Comparison of ENCODE assay signal across 11 cellular contexts in the genomic region with DNA sequence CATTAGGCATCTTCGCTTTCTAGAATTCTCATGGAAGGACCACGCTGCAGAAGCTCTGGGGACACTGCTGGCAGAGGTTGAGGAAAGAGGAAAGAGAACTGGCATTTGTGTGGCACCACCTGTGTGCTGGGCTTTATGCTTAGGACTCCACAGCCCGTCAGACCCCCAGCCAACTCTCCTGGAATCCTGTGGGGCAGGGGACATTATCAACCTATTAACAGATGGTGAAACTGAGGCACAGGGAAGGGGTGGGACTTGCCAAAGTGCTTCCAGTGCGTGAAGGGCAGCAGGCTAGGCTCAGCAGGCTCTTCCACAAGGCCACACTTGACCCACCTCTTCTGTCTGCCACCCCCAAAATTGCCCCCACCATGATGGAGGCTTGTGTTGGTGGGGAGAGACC. TPM values are rescaled to one million over a fixed set of nuclear protein-coding genes. Genes with fewer than 3 reads are reported as not detected.
DNase-seq lines count a peak whose midpoint lies in the region; ATAC-seq and TF ChIP-seq lines count a peak whose summit lies in the region.
"Had no signal": no experiment of that assay in that cellular context is flagged by ENCODE, and none has a peak within 500 bp of the region (broad histone marks: within the 10 kb centered on the region; RNA-seq: fewer than 3 reads in every experiment).

No MANE protein-coding gene starts in this region.

- no peak overlapping the region for H3K9ac ChIP-seq in trophoblast cell (ENCODE audit: low read length)

- no peak overlapping the region for H3K14ac ChIP-seq in trophoblast cell (ENCODE audit: low read length)

- CTCF ChIA-PET in AG04450 (lab: Charles Lee) = interaction anchor here (1.1 to 1.9 kb wide), 3 partner anchors 24 to 69 kb away, joined by 3 to 8 read pairs (median 4); no protein-coding TSS in a partner anchor

- H4K12ac ChIP-seq in trophoblast cell (ENCODE audit: low read depth, low read length) = no peak overlapping the region

- H3K4me2 ChIP-seq in hepatocyte (peak overlapping the region; percentile 44), trophoblast cell (ENCODE audit: low read length) (no peak overlapping the region)

- H3K27me3 ChIP-seq in AG04450 (ENCODE audit: control insufficient read depth, insufficient read depth, low read length) (no peaks in the 10 kb centered on the region), hepatocyte (no peaks in the 10 kb centered on the region), trophoblast cell (ENCODE audit: insufficient read depth, low read length) (no peaks in the 10 kb centered on the region)

- H2BK120ac ChIP-seq in trophoblast cell (ENCODE audit: insufficient read depth, low read length, poor library complexity) = no peak overlapping the region

- H3K4ac ChIP-seq in trophoblast cell (ENCODE audit: low read depth, low read length) = no peak overlapping the region

- no peak for ATAC-seq in omental fat pad (ENCODE audit: low FRiP score)

- H3K79me1 ChIP-seq in trophoblast cell (ENCODE audit: low read length) = peaks cover 5% of the 10 kb centered on the region

- WGBS in hepatocyte (ENCODE audit: low lambda C conversion rate, missing lambda C conversion rate) = 94% methylated on average over 4 of the region's 4 CpGs
- no CpG with 5 or more reads among the region's 4 CpGs for WGBS in trophoblast cell (ENCODE audit: extremely low coverage, insufficient coverage, insufficient read length)

- no peaks in the 10 kb centered on the region for H3K36me3 ChIP-seq in hepatocyte (replicated peaks; ENCODE audit: insufficient read depth, low read depth)
- no peaks in the 10 kb centered on the region for H3K36me3 ChIP-seq in trophoblast cell (ENCODE audit: control insufficient read depth in 1 of 2, insufficient read depth in 2 of 2, low read length in 2 of 2)

- TF ChIP-seq CTCF in AG04450 (IDR thresholded peaks at IDR 0.05; ENCODE audit: low read depth, low read length) (no peak), hepatocyte (IDR thresholded peaks at IDR 0.05; ENCODE audit: poor library complexity) (no peak), omental fat pad (IDR thresholded peaks at IDR 0.05) (no peak), GM20000 (IDR thresholded peaks at IDR 0.05; ENCODE audit: extremely low read depth, missing control alignments) (no peak)

- H2BK5ac ChIP-seq in trophoblast cell (ENCODE audit: low read depth, low read length, poor library complexity) = no peak overlapping the region

- no peak overlapping the region for H2AK5ac ChIP-seq in trophoblast cell (ENCODE audit: low read length)

- DNase-seq in AG04450 (ENCODE audit: low read depth, low spot score) (no peak), hepatocyte (ENCODE audit: low spot score) (no peak), trophoblast cell (no peak), NCI-H345 (lab: John Stamatoyannopoulos, UW) (no peak), omental fat pad (ENCODE audit: low spot score) (no peak), SIG-M5 treated with dmso at 0.1 percent for 504 hours (lab: John Stamatoyannopoulos, UW; ENCODE audit: unreplicated experiment) (no peak), GM20000 (ENCODE audit: low spot score) (no peak)
- DNase-seq: activated naive CD4-positive, alpha-beta T cell treated with anti-CD3 and anti-CD28 coated beads for 36 hours; NCI-H526 treated with DMSO at 0.1 percent for 48 hours; RPMI8226 had no signal

- H3K4me3 ChIP-seq in AG04450 (ENCODE audit: low read depth, low read length) (no peak overlapping the region), hepatocyte (no peak overlapping the region), trophoblast cell (ENCODE audit: low read depth, low read length) (no peak overlapping the region)

- peak overlapping the region; percentile 100 for H3K27ac ChIP-seq in AG04450 (ENCODE audit: low read depth, low read length)
- peak overlapping the region; percentile 91 for H3K27ac ChIP-seq in angular gyrus (ENCODE audit: low read depth, low read length)
- H3K27ac ChIP-seq in hepatocyte = peak overlapping the region; percentile 93
- H3K27ac ChIP-seq in trophoblast cell (ENCODE audit: low read depth, low read length) = no peak overlapping the region

- H3K23ac ChIP-seq in trophoblast cell (ENCODE audit: low read length) = no peak overlapping the region

- H3K9me2 ChIP-seq in hepatocyte (replicated peaks; ENCODE audit: insufficient read depth) = no peaks in the 10 kb centered on the region

- H3K79me2 ChIP-seq in hepatocyte (peaks cover 34% of the 10 kb centered on the region), trophoblast cell (ENCODE audit: control insufficient read depth, insufficient read depth, low read length, poor library complexity) (no peaks in the 10 kb centered on the region)

- H4K91ac ChIP-seq in trophoblast cell (ENCODE audit: low read depth, low read length) = peak overlapping the region; percentile 37

- no peak overlapping the region for H3K18ac ChIP-seq in trophoblast cell (ENCODE audit: low read length)

- H3K9me3 ChIP-seq in AG04450 (ENCODE audit: control insufficient read depth, insufficient read depth, low read length) = no peaks in the 10 kb centered on the region; the same call in 1 of the 2 replicates
- H3K9me3 ChIP-seq in hepatocyte (ENCODE audit: low read depth) = no peaks in the 10 kb centered on the region
- H3K9me3 ChIP-seq in trophoblast cell (ENCODE audit: insufficient read depth, low read depth, low read length) = peaks cover 2% of the 10 kb centered on the region

- H3K4me1 ChIP-seq in hepatocyte (ENCODE audit: insufficient read depth) = peaks cover 64% of the 10 kb centered on the region
- H3K4me1 ChIP-seq in trophoblast cell (ENCODE audit: control insufficient read depth in 1 of 2, insufficient read depth in 2 of 2, low read length in 2 of 2) = peaks cover 35 to 40% of the 10 kb centered on the region in 2 experiments

- no peak overlapping the region for H4K8ac ChIP-seq in trophoblast cell (ENCODE audit: low read depth, low read length)

- no peaks in the 10 kb centered on the region for H4K20me1 ChIP-seq in hepatocyte (ENCODE audit: insufficient read depth, poor library complexity, severe bottlenecking)

- H2BK12ac ChIP-seq in trophoblast cell (ENCODE audit: low read length) = peak overlapping the region; percentile 51

- H2AFZ ChIP-seq in hepatocyte (no peak overlapping the region), trophoblast cell (ENCODE audit: insufficient read depth, low read length, poor library complexity) (no peak overlapping the region)

- POLR2A ChIA-PET in AG04450 (lab: Yijun Ruan, JAX) = interaction anchor here (0.5 to 2.9 kb wide), 11 partner anchors 9 to 736 kb away, joined by 3 to 21 read pairs (median 4); a partner anchor contains a TSS

RNA-seq across cellular contexts. Expression of a gene that starts 46.8 kb away (rescaled TPM):
- polyA plus RNA-seq in AG04450 (2011; rRNA removed) (37.4 and 46.0 TPM in 2 replicates), hepatocyte (14.5 and 20.6 TPM in 2 replicates)
- polyA minus RNA-seq in AG04450 (2011; rRNA and poly(A)+ RNA removed) = 53.8 and 66.8 TPM in 2 replicates
- total RNA-seq in hepatocyte (18.3 and 20.1 TPM in 2 replicates), omental fat pad (10 to 100 TPM; 47.1 to 73.6 (median 55.5) TPM)
- polyA plus RNA-seq in trophoblast cell (2013) = 2.8 and 3.0 TPM in 2 replicates

RNA-seq across cellular contexts. Expression of a gene that starts 51.4 kb away (rescaled TPM):
- 68.6 and 77.2 TPM in 2 replicates for polyA plus RNA-seq in AG04450 (2011; rRNA removed)
- 50.0 and 81.1 TPM in 2 replicates for polyA minus RNA-seq in AG04450 (2011; rRNA and poly(A)+ RNA removed)
- total RNA-seq in hepatocyte = 64.3 and 79.4 TPM in 2 replicates
- polyA plus RNA-seq in hepatocyte = 69.7 and 70.3 TPM in 2 replicates
- 46.4 and 48.2 TPM in 2 replicates for polyA plus RNA-seq in trophoblast cell (2013)
- total RNA-seq in omental fat pad = 100 to 1,000 TPM in 2 of 4 donors, 10 to 100 TPM in 2; 34.2 to 141 (median 94.5) TPM
